21 cellular contexts compared by ENCODE assay signal in the genomic region with DNA sequence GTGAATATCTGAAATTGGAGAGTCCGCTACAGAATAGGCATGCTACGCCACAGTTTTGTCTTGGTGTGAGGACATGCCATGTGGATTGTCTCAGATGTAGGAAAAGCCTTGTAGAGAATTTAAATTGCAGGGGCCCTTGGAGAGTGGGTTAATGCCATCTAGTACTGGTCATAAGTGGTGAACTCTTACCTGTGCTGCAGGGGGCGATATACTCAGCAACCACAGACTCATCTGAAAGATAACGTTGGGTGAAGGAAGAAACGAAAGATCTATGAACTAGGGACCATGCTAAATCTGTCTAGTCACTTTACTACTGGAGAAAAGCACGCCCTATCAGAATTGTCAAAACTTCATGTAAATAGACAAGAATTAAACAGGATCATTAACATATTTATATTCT. TPM values are rescaled to one million over a fixed set of nuclear protein-coding genes. Genes with fewer than 3 reads are reported as not detected.
A peak's percentile ranks its signal among the peaks of the same experiment; 100 is the strongest.
DNase-seq lines count a peak whose midpoint lies in the region; ATAC-seq, FAIRE-seq and TF ChIP-seq lines count a peak whose summit lies in the region.
"Had no signal": no experiment of that assay in that cellular context is flagged by ENCODE, and none has a peak within 500 bp of the region (broad histone marks: within the 10 kb centered on the region; RNA-seq: fewer than 3 reads in every experiment).

No MANE protein-coding gene starts in this region.

- DNase-seq in Karpas-422 (peak; percentile 57), GM12878 (ENCODE audit: low read depth, low spot score) (no peak), keratinocyte (ENCODE audit: low read depth, low spot score) (no peak), NCI-H2029 treated with DMSO at 0.1 percent for 48 hours (lab: John Stamatoyannopoulos, UW) (no peak)
- no peak for DNase-seq in effector memory CD4-positive, alpha-beta T cell
- DNase-seq in activated naive CD4-positive, alpha-beta T cell treated with anti-CD3 and anti-CD28 coated beads, Interleukin-2, amount 50 U/mL, for 72 hours (ENCODE audit: low spot score in 2 of 2): no peak
- DNase-seq: caudate nucleus; effector CD4-positive, alpha-beta T cell; natural killer cell; NCI-H1694 treated with DMSO at 0.1 percent for 48 hours; NCI-H774; spleen; stimulated activated naive CD4-positive, alpha-beta T cell treated with Interleukin-2 at 50 U/mL for 16 hours; SW 1271; trophoblast cell had no signal

- no peak for ATAC-seq in GM12878
- no peak for ATAC-seq in activated naive CD4-positive, alpha-beta T cell treated with anti-CD3 and anti-CD28 coated beads, Interleukin-2, amount 50 U/mL, for 72 hours
- ATAC-seq: natural killer cell had no signal

- WGBS in GM12878 (ENCODE audit: insufficient coverage, insufficient replicate concordance, low lambda C conversion rate, missing lambda C conversion rate): 34% methylated on average over 6 of the region's 6 CpGs

- H3K9ac ChIP-seq in Karpas-422 (ENCODE audit: low read length) (no peak overlapping the region), GM12878 (ENCODE audit: control insufficient read depth, insufficient read depth, low read length) (no peak overlapping the region), keratinocyte (ENCODE audit: control insufficient read depth, extremely low read depth, insufficient read depth, low read length) (no peak overlapping the region)
- H3K9ac ChIP-seq: BLaER1 had no signal

- 0 out of 2 replicates have a peak, but pooled peaks have one; percentile 10 for TF ChIP-seq RAD21 in GM12878 (IDR thresholded peaks at IDR 0.05; ENCODE audit: insufficient read depth, low read depth, low read length)

- RAD21 ChIA-PET in GM12878 (lab: Charles Lee; ENCODE audit: unreplicated experiment): no interaction called here

- no peaks in the 10 kb centered on the region for H3K4me1 ChIP-seq in Karpas-422 (ENCODE audit: low read length)
- peaks cover 8% of the 10 kb centered on the region; the same call in 1 of the 2 replicates for H3K4me1 ChIP-seq in GM12878 (ENCODE audit: control insufficient read depth, insufficient read depth, low read length)
- H3K4me1 ChIP-seq in keratinocyte (ENCODE audit: control insufficient read depth, extremely low read depth, insufficient read depth, low read length): no peaks in the 10 kb centered on the region
- no peaks in the 10 kb centered on the region for H3K4me1 ChIP-seq in effector memory CD4-positive, alpha-beta T cell (ENCODE audit: control insufficient read depth, insufficient read depth, low read length, poor library complexity, severe bottlenecking)
- H3K4me1 ChIP-seq: BLaER1, spleen had no signal

- POLR2A ChIA-PET in GM12878 (lab: Charles Lee): no interaction called here

- FAIRE-seq in GM12878 (lab: Jason Lieb, UNC) (no peak), keratinocyte (lab: Jason Lieb, UNC) (no peak)

- H3K9me1 ChIP-seq in keratinocyte (ENCODE audit: control insufficient read depth, extremely low read depth, insufficient read depth, low read length): no peaks in the 10 kb centered on the region

- intact Hi-C loops in GM12878 (cut with micrococcal nuclease; ENCODE audit: unreplicated experiment): no loop called here

- SMC1A ChIA-PET in GM12878 (lab: Charles Lee; ENCODE audit: uncharacterized antibody, unreplicated experiment): no interaction called here

- no peak overlapping the region for H2AFZ ChIP-seq in Karpas-422 (ENCODE audit: low read length)
- H2AFZ ChIP-seq in GM12878 (ENCODE audit: control insufficient read depth, low read depth, low read length): no peak overlapping the region
- no peak overlapping the region for H2AFZ ChIP-seq in keratinocyte (ENCODE audit: control insufficient read depth, low read length)

- no peak for TF ChIP-seq POLR2A in GM12878 (IDR thresholded peaks at IDR 0.05; ENCODE audit: low read depth, low read length)

- peaks cover 3% of the 10 kb centered on the region; the same call in 1 of the 2 replicates for H4K20me1 ChIP-seq in Karpas-422 (ENCODE audit: insufficient read depth, low read depth, low read length)
- no peaks in the 10 kb centered on the region for H4K20me1 ChIP-seq in GM12878 (ENCODE audit: control insufficient read depth, insufficient read depth)
- no peaks in the 10 kb centered on the region for H4K20me1 ChIP-seq in keratinocyte (ENCODE audit: control insufficient read depth, extremely low read depth, insufficient read depth, low read length)
- H4K20me1 ChIP-seq: BLaER1 had no signal

- no peak overlapping the region for H3K27ac Mint-ChIP-seq in activated naive CD4-positive, alpha-beta T cell treated with anti-CD3 and anti-CD28 coated beads, Interleukin-2, amount 50 U/mL, for 72 hours
- H3K27ac Mint-ChIP-seq: activated T-helper 1 cell treated with anti-CD3 and anti-CD28 coated beads, Interleukin-12 subunit alpha, Interleukin-12 subunit beta, Interleukin-2, Interleukin-4 antibody, amounts not matched to agents 30 ng/mL and 10 ng/mL and 1 ng/mL, durations not matched to agents 14 hours and 24 hours and 36 hours had no signal

- H3K79me2 ChIP-seq in Karpas-422 (ENCODE audit: low read length) (no peaks in the 10 kb centered on the region), GM12878 (ENCODE audit: control insufficient read depth, insufficient read depth, low read length) (no peaks in the 10 kb centered on the region), keratinocyte (ENCODE audit: control insufficient read depth, insufficient read depth, low read length) (no peaks in the 10 kb centered on the region)

- no peak for TF ChIP-seq EP300 in GM12878 (IDR thresholded peaks at IDR 0.05; ENCODE audit: borderline replicate concordance in 1 of 2, control insufficient read depth in 1 of 2, low read depth in 2 of 2, low read length in 2 of 2)

- no peak overlapping the region for H3K4me2 ChIP-seq in Karpas-422 (ENCODE audit: low read depth, low read length, poor library complexity, severe bottlenecking)
- no peak overlapping the region for H3K4me2 ChIP-seq in GM12878 (ENCODE audit: control insufficient read depth, insufficient read depth)
- H3K4me2 ChIP-seq in keratinocyte (ENCODE audit: control insufficient read depth, extremely low read depth, insufficient read depth, low read depth, low read length): no peak overlapping the region
- H3K4me2 ChIP-seq: BLaER1 had no signal

- H3K9me3 ChIP-seq in Karpas-422 (ENCODE audit: low read length) (no peaks in the 10 kb centered on the region), GM12878 (replicated peaks; ENCODE audit: control insufficient read depth, insufficient read depth, low read length) (peaks cover 2% of the 10 kb centered on the region; the same call in 2 of the 3 replicates), keratinocyte (ENCODE audit: control insufficient read depth, low read depth, low read length) (no peaks in the 10 kb centered on the region)
- H3K9me3 ChIP-seq in effector memory CD4-positive, alpha-beta T cell (ENCODE audit: control insufficient read depth, low read length): no peaks in the 10 kb centered on the region

- CTCF ChIA-PET in GM12878 (lab: Yijun Ruan, JAX): interaction anchor here (0.9 to 1.2 kb wide), 2 partner anchors 59 to 259 kb away, joined by 3 read pairs; a partner anchor contains a TSS

- dilution Hi-C loops in keratinocyte (cut with MboI; ENCODE audit: extremely low pct_ligation_motif_present, low sequenced_read_pairs): no loop called here

- TF ChIP-seq CTCF in GM12872 (IDR thresholded peaks at IDR 0.05; ENCODE audit: insufficient read depth, low read depth, low read length): peak; percentile 30; the same call in 1 of the 3 replicates
- peak in 1 of 3 experiments; percentile 7; a peak in 1 of 6 replicates for TF ChIP-seq CTCF in GM12878 (IDR thresholded peaks at IDR 0.05 in 2 of 3, conservative IDR thresholded peaks at IDR 0.05 in 1 of 3; ENCODE audit: control insufficient read depth in 2 of 3, extremely low read depth in 1 of 3, insufficient read depth in 1 of 3, low read depth in 3 of 3, low read length in 3 of 3)
- peak; percentile 36 to 50 (median 46) for TF ChIP-seq CTCF in keratinocyte (optimal IDR thresholded peaks at IDR 0.05 in 1 of 3, IDR thresholded peaks at IDR 0.05 in 1 of 3, conservative IDR thresholded peaks at IDR 0.05 in 1 of 3; ENCODE audit: extremely low read depth in 1 of 3, insufficient read depth in 2 of 3, low read length in 3 of 3)

- H3K36me3 ChIP-seq in Karpas-422 (ENCODE audit: insufficient read depth, low read length) (no peaks in the 10 kb centered on the region), GM12878 (ENCODE audit: control insufficient read depth in 2 of 2, insufficient read depth in 2 of 2, low read length in 1 of 2) (no peaks in the 10 kb centered on the region), keratinocyte (ENCODE audit: control insufficient read depth in 2 of 2, extremely low read depth in 1 of 2, insufficient read depth in 2 of 2, low read length in 2 of 2) (no peaks in the 10 kb centered on the region)
- H3K36me3 ChIP-seq in effector memory CD4-positive, alpha-beta T cell (ENCODE audit: control insufficient read depth, insufficient read depth, low read length): no peaks in the 10 kb centered on the region
- H3K36me3 ChIP-seq: BLaER1 had no signal

- H3K27ac ChIP-seq in Karpas-422 (ENCODE audit: low read length): no peak overlapping the region
- no peak overlapping the region for H3K27ac ChIP-seq in GM12878 (ENCODE audit: control insufficient read depth, insufficient read depth)
- no peak overlapping the region for H3K27ac ChIP-seq in keratinocyte (ENCODE audit: control insufficient read depth, insufficient read depth, low read length)
- H3K27ac ChIP-seq in effector memory CD4-positive, alpha-beta T cell (ENCODE audit: insufficient read depth, low read length, poor library complexity, severe bottlenecking): no peak overlapping the region
- H3K27ac ChIP-seq: BLaER1, RWPE1, spleen had no signal

- H3K9me2 ChIP-seq in Karpas-422 (replicated peaks; ENCODE audit: insufficient read depth, low read length): no peaks in the 10 kb centered on the region

- H3K9me3 Mint-ChIP-seq in activated naive CD4-positive, alpha-beta T cell treated with anti-CD3 and anti-CD28 coated beads, Interleukin-2, amount 50 U/mL, for 72 hours: peaks cover 14 to 22% of the 10 kb centered on the region in 2 donors

- no TSS peak for BruUV-seq in GM12878 (replicated peaks; lab: Mats Ljungman, UMichigan)

- H3K4me3 ChIP-seq in Karpas-422 (ENCODE audit: low read length): no peak overlapping the region
- no peak overlapping the region for H3K4me3 ChIP-seq in GM12878
- no peak overlapping the region for H3K4me3 ChIP-seq in keratinocyte (ENCODE audit: control insufficient read depth in 2 of 3, extremely low read depth in 1 of 3, insufficient read depth in 2 of 3, low read depth in 1 of 3, low read length in 3 of 3)
- H3K4me3 ChIP-seq in effector memory CD4-positive, alpha-beta T cell (ENCODE audit: insufficient read depth, low read depth, low read length, poor library complexity, severe bottlenecking): no peak overlapping the region
- H3K4me3 ChIP-seq: BLaER1, lung, spleen had no signal

- in situ Hi-C loops in GM12878 (cut with MboI): no loop called here

- peaks cover 16 to 19% of the 10 kb centered on the region in 2 donors for H3K36me3 Mint-ChIP-seq in activated naive CD4-positive, alpha-beta T cell treated with anti-CD3 and anti-CD28 coated beads, Interleukin-2, amount 50 U/mL, for 72 hours

- H3K27me3 ChIP-seq in Karpas-422 (ENCODE audit: low read length): no peaks in the 10 kb centered on the region
- H3K27me3 ChIP-seq in GM12878 (replicated peaks in 1 of 2; ENCODE audit: control insufficient read depth in 2 of 2, insufficient read depth in 2 of 2, low read length in 1 of 2): no peaks in the 10 kb centered on the region
- peaks cover 4% of the 10 kb centered on the region for H3K27me3 ChIP-seq in keratinocyte (ENCODE audit: control insufficient read depth, extremely low read depth, insufficient read depth, low read length)
- H3K27me3 ChIP-seq in effector memory CD4-positive, alpha-beta T cell (replicated peaks; ENCODE audit: control insufficient read depth, insufficient read depth, low read length, poor library complexity, severe bottlenecking): no peaks in the 10 kb centered on the region
- H3K27me3 ChIP-seq: BLaER1, spleen had no signal

RNA-seq across cellular contexts. Expression of a gene that starts 33.7 kb away (rescaled TPM):
- total RNA-seq in Karpas-422 (2014; rRNA removed; shearing (Covaris generic); ENCODE audit: low replicate concordance): not detected in 2 replicates
- not detected in 2 replicates for total RNA-seq in GM12878 (2013; cell fraction: nucleolus; rRNA removed)
- total RNA-seq in GM12878 (2014; rRNA removed) (not detected in 2 replicates), GM12878 (2014; rRNA removed; fragmentation: Illumina TruSeq; extraction: Trizol) (not detected in 2 replicates), GM12878 (2021) (2.0 and 3.5 TPM in 2 replicates)
- not detected for polyA plus RNA-seq in GM12878 (2011; ENCODE audit: low read depth)
- polyA plus RNA-seq in GM12878 (2011; rRNA removed) (0.04 and 0.10 TPM in 2 replicates), GM12878 (2014; fragmentation: Illumina TruSeq; extraction: Trizol) (not detected in 2 replicates), GM12878 (2014; fragmentation: Nextera tagmentation; extraction: Ambion mirVana) (not detected), GM12878 (2014; rRNA removed) (0.03 TPM in 1 of 2 replicates, not detected in the other), GM12878 (2016; fragmentation: Nextera tagmentation; extraction: Ambion mirVana) (under 1 TPM; 0.20 to 0.69 TPM), keratinocyte (0.20 to 0.49 TPM (median 0.32 TPM) in 3 replicates)
- 0.06 and 0.45 TPM in 2 replicates for polyA plus RNA-seq in GM12878 (2011; cell fraction: cytosol; rRNA removed)
- 0.06 and 0.45 TPM in 2 replicates for polyA plus RNA-seq in GM12878 (2011; cell fraction: nucleus; rRNA removed)
- polyA plus RNA-seq in GM12878 (2012): 0.16 and 0.28 TPM in 2 replicates
- 0.07 and 2.6 TPM in 2 replicates for polyA minus RNA-seq in GM12878 (2011; rRNA and poly(A)+ RNA removed)
- not detected in 2 replicates for polyA minus RNA-seq in GM12878 (2011; cell fraction: cytosol; rRNA and poly(A)+ RNA removed)
- polyA minus RNA-seq in GM12878 (2011; cell fraction: nucleus; rRNA and poly(A)+ RNA removed): not detected in 2 replicates
- polyA plus RNA-seq in keratinocyte (2011; ENCODE audit: low read depth): 0.79 TPM
- 0.06 TPM in 2 replicates for polyA plus RNA-seq in keratinocyte (2011; cell fraction: cytosol; rRNA removed)
- polyA plus RNA-seq in keratinocyte (2011; cell fraction: nucleus; rRNA removed): 0.32 and 1.1 TPM in 2 replicates
- 0.11 and 0.95 TPM in 2 replicates for polyA plus RNA-seq in keratinocyte (2012; ENCODE audit: low replicate concordance)
- polyA minus RNA-seq in keratinocyte: 0.30 to 7.1 TPM (median 1.3 TPM) in 3 replicates
- polyA minus RNA-seq in keratinocyte (2011; cell fraction: cytosol; rRNA and poly(A)+ RNA removed): 1.5 TPM
- 1.6 and 2.5 TPM in 2 replicates for polyA minus RNA-seq in keratinocyte (2011; cell fraction: nucleus; rRNA and poly(A)+ RNA removed)
- under 1 TPM in 1 of 2 donors, not detected in 1; 0.14 TPM for total RNA-seq in activated naive CD4-positive, alpha-beta T cell treated with anti-CD3 and anti-CD28 coated beads, Interleukin-2, amount 50 U/mL, for 72 hours
- total RNA-seq: activated T-helper 1 cell treated with anti-CD3 and anti-CD28 coated beads, Interleukin-12 subunit alpha, Interleukin-12 subunit beta, Interleukin-2, Interleukin-4 antibody, amounts not matched to agents 30 ng/mL and 10 ng/mL and 1 ng/mL, durations not matched to agents 14 hours and 24 hours and 36 hours had no signal

RNA-seq across cellular contexts. Expression of a gene that starts 58.8 kb away (rescaled TPM):
- not detected in 2 replicates for total RNA-seq in Karpas-422 (2014; rRNA removed; shearing (Covaris generic); ENCODE audit: low replicate concordance)
- not detected in 2 replicates for total RNA-seq in GM12878 (2013; cell fraction: nucleolus; rRNA removed)
- not detected in 2 replicates for total RNA-seq in GM12878 (2014; rRNA removed)
- total RNA-seq in GM12878 (2014; rRNA removed; fragmentation: Illumina TruSeq; extraction: Trizol): not detected in 2 replicates
- not detected in 2 replicates for total RNA-seq in GM12878 (2021)
- polyA plus RNA-seq in GM12878 (2011; ENCODE audit: low read depth): not detected
- polyA plus RNA-seq in GM12878 (2011; rRNA removed): not detected in 2 replicates
- not detected in 2 replicates for polyA plus RNA-seq in GM12878 (2011; cell fraction: cytosol; rRNA removed)
- polyA plus RNA-seq in GM12878 (2011; cell fraction: nucleus; rRNA removed): not detected in 2 replicates
- polyA plus RNA-seq in GM12878 (2012): not detected in 2 replicates
- not detected in 2 replicates for polyA plus RNA-seq in GM12878 (2014; fragmentation: Illumina TruSeq; extraction: Trizol)
- not detected for polyA plus RNA-seq in GM12878 (2014; fragmentation: Nextera tagmentation; extraction: Ambion mirVana)
- polyA plus RNA-seq in GM12878 (2014; rRNA removed): not detected in 2 replicates
- polyA plus RNA-seq in GM12878 (2016; fragmentation: Nextera tagmentation; extraction: Ambion mirVana): not detected
- polyA minus RNA-seq in GM12878 (2011; rRNA and poly(A)+ RNA removed): not detected in 2 replicates
- not detected in 2 replicates for polyA minus RNA-seq in GM12878 (2011; cell fraction: cytosol; rRNA and poly(A)+ RNA removed)
- polyA minus RNA-seq in GM12878 (2011; cell fraction: nucleus; rRNA and poly(A)+ RNA removed): not detected in 2 replicates
- polyA plus RNA-seq in keratinocyte: not detected in 3 replicates
- not detected for polyA plus RNA-seq in keratinocyte (2011; ENCODE audit: low read depth)
- 0.01 TPM in 1 of 2 replicates, not detected in the other for polyA plus RNA-seq in keratinocyte (2011; cell fraction: cytosol; rRNA removed)
- not detected in 2 replicates for polyA plus RNA-seq in keratinocyte (2011; cell fraction: nucleus; rRNA removed)
- polyA plus RNA-seq in keratinocyte (2012; ENCODE audit: low replicate concordance): not detected in 2 replicates
- not detected in 3 replicates for polyA minus RNA-seq in keratinocyte
- not detected for polyA minus RNA-seq in keratinocyte (2011; cell fraction: cytosol; rRNA and poly(A)+ RNA removed)
- not detected in 2 replicates for polyA minus RNA-seq in keratinocyte (2011; cell fraction: nucleus; rRNA and poly(A)+ RNA removed)
- total RNA-seq in activated naive CD4-positive, alpha-beta T cell treated with anti-CD3 and anti-CD28 coated beads, Interleukin-2, amount 50 U/mL, for 72 hours: not detected
- total RNA-seq: activated T-helper 1 cell treated with anti-CD3 and anti-CD28 coated beads, Interleukin-12 subunit alpha, Interleukin-12 subunit beta, Interleukin-2, Interleukin-4 antibody, amounts not matched to agents 30 ng/mL and 10 ng/mL and 1 ng/mL, durations not matched to agents 14 hours and 24 hours and 36 hours; fibroblast of villous mesenchyme; natural killer cell had no signal
